Comparison of ENCODE assay signal across 16 cellular contexts in the genomic region with DNA sequence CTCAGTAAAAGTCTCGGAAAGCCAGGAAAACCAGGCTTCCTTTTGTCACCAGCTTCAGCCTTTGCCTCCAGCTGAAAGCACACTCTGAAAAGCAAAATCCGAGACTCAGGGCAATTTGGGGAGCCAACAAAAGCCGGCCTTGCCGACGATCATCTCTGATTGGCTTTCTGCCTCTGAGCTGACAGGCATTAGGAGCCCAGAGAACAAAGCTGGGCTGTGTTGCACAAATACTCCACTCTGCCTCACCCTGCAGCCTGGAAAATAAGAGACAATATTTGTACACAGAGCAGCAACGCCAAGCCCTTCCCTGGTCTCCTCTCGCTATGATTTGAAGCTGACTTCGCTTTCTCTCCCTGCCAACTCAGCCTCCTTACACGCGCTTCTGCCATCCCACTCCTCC. TPM values are rescaled to one million over a fixed set of nuclear protein-coding genes. Genes with fewer than 3 reads are reported as not detected.
A peak's percentile ranks its signal among the peaks of the same experiment; 100 is the strongest.
DNase-seq lines count a peak whose midpoint lies in the region; TF ChIP-seq lines count a peak whose summit lies in the region.
"Had no signal": no experiment of that assay in that cellular context is flagged by ENCODE, and none has a peak within 500 bp of the region (broad histone marks: within the 10 kb centered on the region; RNA-seq: fewer than 3 reads in every experiment).

No MANE protein-coding gene starts in this region.

- no peak overlapping the region for H3K9ac ChIP-seq in Karpas-422 (ENCODE audit: low read length)

- H3K79me2 ChIP-seq in Karpas-422 (ENCODE audit: low read length) = no peaks in the 10 kb centered on the region

- H2AFZ ChIP-seq in Karpas-422 (ENCODE audit: low read length) = no peak overlapping the region

- intact Hi-C loops in dorsolateral prefrontal cortex (cut with DNase I) = no loop called here

- TF ChIP-seq CTCF in dorsolateral prefrontal cortex (IDR thresholded peaks at IDR 0.05 in 54 of 56, conservative IDR thresholded peaks at IDR 0.05 in 2 of 56; ENCODE audit: low read depth in 1 of 56, partially characterized antibody in 56 of 56) = peak in 6 of 56 donors; percentile 10 to 32 (median 18)

- H3K27me3 ChIP-seq in dorsolateral prefrontal cortex (no peaks in the 10 kb centered on the region), Karpas-422 (ENCODE audit: low read length) (no peaks in the 10 kb centered on the region)
- H3K27me3 ChIP-seq: Peyer's patch had no signal

- no peak overlapping the region for H3K4me2 ChIP-seq in Karpas-422 (ENCODE audit: low read depth, low read length, poor library complexity, severe bottlenecking)

- DNase-seq in COLO829 (ENCODE audit: low spot score) (peak; percentile 28), NCI-H2029 (lab: John Stamatoyannopoulos, UW) (peak; percentile 56), dorsolateral prefrontal cortex (peak in 9 of 10 donors; percentile 51 to 79 (median 70)), medulla oblongata (ENCODE audit: extremely low spot score) (peak; percentile 80), NCI-H128 (lab: John Stamatoyannopoulos, UW; ENCODE audit: unreplicated experiment) (no peak), Karpas-422 (no peak), amniotic stem cell (lab: John Stamatoyannopoulos, UW) (no peak)
- no peak for DNase-seq in activated CD4-positive, alpha-beta T cell treated with anti-CD3 and anti-CD28 coated beads, Interleukin-2, amount 50 U/mL, for 48 hours
- DNase-seq: activated CD8-positive, alpha-beta memory T cell treated with anti-CD3 and anti-CD28 coated beads, Interleukin-2, amount 50 U/mL, for 4 hours; Calu3; heart left ventricle; lower lobe of right lung; NCI-H510A; Peyer's patch; stomach; WERI-Rb-1 had no signal

- no peaks in the 10 kb centered on the region for H3K36me3 ChIP-seq in Karpas-422 (ENCODE audit: insufficient read depth, low read length)
- H3K36me3 ChIP-seq: heart left ventricle, lower lobe of right lung, Peyer's patch, stomach, WERI-Rb-1 had no signal

- H3K9me2 ChIP-seq in Karpas-422 (replicated peaks; ENCODE audit: insufficient read depth, low read length) = no peaks in the 10 kb centered on the region

- H3K27ac ChIP-seq in dorsolateral prefrontal cortex = peak overlapping the region; percentile 40 to 97 (median 87)
- H3K27ac ChIP-seq in Karpas-422 (ENCODE audit: low read length) = no peak overlapping the region
- H3K27ac ChIP-seq: heart left ventricle, lower lobe of right lung, Peyer's patch, stomach, WERI-Rb-1 had no signal

- H3K4me3 ChIP-seq in dorsolateral prefrontal cortex (peak overlapping the region in 56 of 59 donors; percentile 0 to 63 (median 33)), Karpas-422 (ENCODE audit: low read length) (no peak overlapping the region)
- H3K4me3 ChIP-seq: heart left ventricle, lower lobe of right lung, Peyer's patch, stomach had no signal

- H3K4me1 ChIP-seq in Karpas-422 (ENCODE audit: low read length) = no peaks in the 10 kb centered on the region
- H3K4me1 ChIP-seq: heart left ventricle, lower lobe of right lung, Peyer's patch, stomach had no signal

- no peaks in the 10 kb centered on the region for H4K20me1 ChIP-seq in Karpas-422 (ENCODE audit: insufficient read depth, low read depth, low read length)

- no peaks in the 10 kb centered on the region for H3K9me3 ChIP-seq in Karpas-422 (ENCODE audit: low read length)
- H3K9me3 ChIP-seq: heart left ventricle, lower lobe of right lung, Peyer's patch, stomach had no signal

RNA-seq across cellular contexts. Expression of a gene that starts 46.9 kb away (rescaled TPM):
- total RNA-seq in dorsolateral prefrontal cortex = 100 to 1,000 TPM in 119 of 120 experiments, 10 to 100 TPM in 1; 82.6 to 384 (median 222) TPM
- total RNA-seq in Karpas-422 (2014; rRNA removed; shearing (Covaris generic); ENCODE audit: low replicate concordance) = not detected in 2 replicates

Comparison
In these comparisons a context has a peak if more than half of its experiments do, and no peak if none do; other contexts are left out.
1. DNase-seq: peak in COLO829 (single experiment), NCI-H2029 (single experiment), dorsolateral prefrontal cortex (9 of 10) and medulla oblongata (single experiment); none in NCI-H128 (single experiment), activated CD4-positive, alpha-beta T cell treated with anti-CD3 and anti-CD28 coated beads, Interleukin-2, amount 50 U/mL, for 48 hours (0 of 2), Karpas-422 (single experiment) and amniotic stem cell (single experiment).
2. RNA of a gene that starts 46.9 kb away (total RNA-seq): 82.6 to 384 TPM in dorsolateral prefrontal cortex; not detected in Karpas-422; every median in the first group is over 10 times any median in the second.